In genomic region chr19:2703077-2703437, GRCh38 we compare ENCODE assay signal across 10 cellular contexts. TPM values are rescaled to one million over a fixed set of nuclear protein-coding genes. Genes with fewer than 3 reads are reported as not detected.
DNase-seq lines count a peak whose midpoint lies in the region; ATAC-seq and TF ChIP-seq lines count a peak whose summit lies in the region.
"Had no signal": no experiment of that assay in that cellular context is flagged by ENCODE, and none has a peak within 500 bp of the region (broad histone marks: within the 10 kb centered on the region; RNA-seq: fewer than 3 reads in every experiment).

No MANE protein-coding gene starts in this region.

- TF ChIP-seq CTCF in left ventricle myocardium inferior (IDR thresholded peaks at IDR 0.05; ENCODE audit: borderline replicate concordance) = no peak
- no peak for TF ChIP-seq CTCF in MCF 10A (IDR thresholded peaks at IDR 0.05; ENCODE audit: unreplicated experiment)
- no peak for TF ChIP-seq CTCF in nephron (IDR thresholded peaks at IDR 0.05; ENCODE audit: unreplicated experiment in 3 of 3)
- TF ChIP-seq CTCF in GM10266 (IDR thresholded peaks at IDR 0.05; ENCODE audit: control insufficient read depth, insufficient read depth, low read depth, missing control alignments) = no peak

- ATAC-seq in Right ventricle myocardium superior (ENCODE audit: poor library complexity) (no peak), GM21390 (IDR thresholded peaks at IDR 0.05; ENCODE audit: unreplicated experiment) (no peak)

- no TSS peak for BruUV-seq in MCF 10A (replicated peaks; lab: Mats Ljungman, UMichigan)

- no peak overlapping the region for H3K27ac Mint-ChIP-seq in MCF 10A (ENCODE audit: low read depth, unreplicated experiment)
- no peak overlapping the region for H3K27ac Mint-ChIP-seq in nephron

- DNase-seq in left ventricle myocardium inferior (no peak), Right ventricle myocardium superior (no peak), MCF 10A (ENCODE audit: unreplicated experiment) (no peak), dermis blood vessel endothelial cell (no peak), GM10266 (ENCODE audit: extremely low spot score) (no peak)
- DNase-seq: NCI-H524 treated with DMSO at 0.1 percent for 48 hours had no signal

- no peaks in the 10 kb centered on the region for H3K9me3 ChIP-seq in left ventricle myocardium inferior (replicated peaks)
- H3K9me3 ChIP-seq: vagina had no signal

- POLR2A ChIA-PET in MCF 10A (lab: Yijun Ruan, JAX) = interaction anchor here (0.7 kb wide), 1 partner anchor 92 kb away, joined by 3 read pairs; no protein-coding TSS in a partner anchor

- H3K27me3 Mint-ChIP-seq in MCF 10A (ENCODE audit: insufficient read depth, unreplicated experiment) (peaks cover 23% of the 10 kb centered on the region), nephron (ENCODE audit: low read depth) (peaks cover 65% of the 10 kb centered on the region)

- H3K9me3 Mint-ChIP-seq in MCF 10A (ENCODE audit: unreplicated experiment) (no peaks in the 10 kb centered on the region), nephron (no peaks in the 10 kb centered on the region)

- 78% methylated on average over 5 of the region's 5 CpGs for WGBS in urinary bladder

- no peaks in the 10 kb centered on the region for H3K36me3 ChIP-seq in left ventricle myocardium inferior
- no peaks in the 10 kb centered on the region for H3K36me3 ChIP-seq in urinary bladder (ENCODE audit: insufficient read depth)
- H3K36me3 ChIP-seq: vagina had no signal

- H3K36me3 Mint-ChIP-seq in MCF 10A (ENCODE audit: insufficient read depth, unreplicated experiment) (peaks cover 7% of the 10 kb centered on the region), nephron (ENCODE audit: low read depth) (no peaks in the 10 kb centered on the region)

- no peak overlapping the region for H3K27ac ChIP-seq in left ventricle myocardium inferior (replicated peaks)
- no peak overlapping the region for H3K27ac ChIP-seq in urinary bladder (ENCODE audit: low read depth)
- H3K27ac ChIP-seq: vagina had no signal

- H3K4me1 ChIP-seq in left ventricle myocardium inferior (peaks cover 16% of the 10 kb centered on the region), urinary bladder (ENCODE audit: insufficient read depth) (no peaks in the 10 kb centered on the region)

- CTCF ChIA-PET in MCF 10A (lab: Yijun Ruan, JAX) = interaction anchor here (0.9 kb wide), 1 partner anchor 67 kb away, joined by 3 read pairs; no protein-coding TSS in a partner anchor

- H3K4me3 ChIP-seq in left ventricle myocardium inferior (peak overlapping the region; percentile 67), urinary bladder (ENCODE audit: low read depth, low read length) (peak overlapping the region; percentile 53)

- intact Hi-C loops in left ventricle myocardium inferior (cut with micrococcal nuclease) = no loop called here
- intact Hi-C loops in Right ventricle myocardium superior (cut with DNase I) = no loop called here
- intact Hi-C loops in MCF 10A (cut with micrococcal nuclease) = no loop called here

- peaks cover 34% of the 10 kb centered on the region for H3K27me3 ChIP-seq in left ventricle myocardium inferior (ENCODE audit: low read depth)
- H3K27me3 ChIP-seq: vagina had no signal

- no peaks in the 10 kb centered on the region for H3K4me1 Mint-ChIP-seq in MCF 10A (ENCODE audit: insufficient read depth, unreplicated experiment)
- no peaks in the 10 kb centered on the region for H3K4me1 Mint-ChIP-seq in nephron

- H3K4me3 Mint-ChIP-seq in MCF 10A (ENCODE audit: unreplicated experiment) (peak overlapping the region; percentile 44), nephron (peak overlapping the region; percentile 75 to 78 (median 76))

RNA-seq across cellular contexts. Expression of gene GNG7, which starts 0.6 kb away (rescaled TPM):
- total RNA-seq in left ventricle myocardium inferior (46.6 TPM), Right ventricle myocardium superior (35.2 TPM), MCF 10A (2022) (0.22 and 0.51 TPM in 2 replicates), urinary bladder (2.8 TPM), dermis blood vessel endothelial cell (1.0 and 1.4 TPM in 2 replicates)
- polyA plus RNA-seq in urinary bladder = 13.9 TPM

RNA-seq across cellular contexts. Expression of gene DIRAS1, which starts 18.1 kb away (rescaled TPM):
- 195 TPM for total RNA-seq in left ventricle myocardium inferior
- 216 TPM for total RNA-seq in Right ventricle myocardium superior
- 0.37 and 0.74 TPM in 2 replicates for total RNA-seq in MCF 10A (2022)
- total RNA-seq in urinary bladder = 3.2 TPM
- 13.3 TPM for polyA plus RNA-seq in urinary bladder
- 0.23 and 0.51 TPM in 2 replicates for total RNA-seq in dermis blood vessel endothelial cell

RNA-seq across cellular contexts. Expression of gene SLC39A3, which starts 36.8 kb away (rescaled TPM):
- total RNA-seq in left ventricle myocardium inferior (22.6 TPM), Right ventricle myocardium superior (20.2 TPM), MCF 10A (2022) (21.3 and 29.9 TPM in 2 replicates), urinary bladder (14.3 TPM), dermis blood vessel endothelial cell (24.5 and 26.6 TPM in 2 replicates)
- polyA plus RNA-seq in urinary bladder = 44.0 TPM

Comparison
In these comparisons a context has a peak if more than half of its experiments do, and no peak if none do; other contexts are left out.
1. RNA of gene DIRAS1, which starts 18.1 kb away (total RNA-seq): 216 TPM in Right ventricle myocardium superior (single experiment) and 195 TPM in left ventricle myocardium inferior (single experiment); 3.2 TPM in urinary bladder (single experiment), 0.23 to 0.51 TPM in dermis blood vessel endothelial cell and 0.37 to 0.74 TPM in MCF 10A; every median in the first group is over 10 times any median in the second.